Comparison of ENCODE assay signal across 16 cellular contexts in the genomic region with DNA sequence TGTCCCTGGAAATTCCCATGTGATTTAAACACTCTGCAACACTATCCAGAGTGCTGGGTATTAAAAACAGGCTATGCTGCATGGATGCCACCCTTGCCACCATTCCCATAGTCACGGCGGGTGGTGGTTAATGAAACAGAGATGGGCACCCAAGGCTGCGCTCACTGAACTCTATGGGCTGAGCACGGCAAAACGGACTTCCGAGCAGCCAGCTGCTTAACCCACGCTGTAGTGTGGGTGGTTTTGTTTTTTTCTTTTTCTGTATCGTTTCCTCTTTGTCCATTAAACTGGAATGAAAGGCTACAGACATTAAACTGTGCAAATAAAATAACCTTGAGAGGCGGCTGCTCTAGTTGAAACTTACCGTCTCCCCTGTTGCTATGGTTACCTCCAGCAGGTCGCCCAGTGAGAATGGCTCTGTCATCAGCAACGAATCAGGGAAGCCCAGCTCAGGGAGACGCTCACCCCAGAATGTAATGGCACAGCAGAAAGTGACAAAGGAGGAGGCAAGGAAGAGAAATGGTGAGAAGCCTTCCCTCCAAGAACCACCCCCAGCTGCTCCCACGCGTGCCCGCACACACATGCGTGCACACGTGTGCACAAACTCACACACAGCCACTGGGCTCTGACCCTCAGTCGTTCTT.
DNase-seq lines count a peak whose midpoint lies in the region; ATAC-seq and TF ChIP-seq lines count a peak whose summit lies in the region.
"Had no signal": no experiment of that assay in that cellular context is flagged by ENCODE, and none has a peak within 500 bp of the region (broad histone marks: within the 10 kb centered on the region; RNA-seq: fewer than 3 reads in every experiment).

No MANE protein-coding gene starts in this region.

- H3K36me3 Mint-ChIP-seq in activated naive CD4-positive, alpha-beta T cell treated with anti-CD3 and anti-CD28 coated beads, Interleukin-2, amount 10 ng/mL, durations not matched to agents 7 days and 5 days: no peaks in the 10 kb centered on the region
- H3K36me3 Mint-ChIP-seq: CD8-positive, alpha-beta memory T cell; naive B cell had no signal

- H3K4me3 ChIP-seq in lower leg skin (ENCODE audit: low read depth, poor library complexity, severe bottlenecking): no peak overlapping the region
- H3K4me3 ChIP-seq: coronary artery, smooth muscle cell, transverse colon had no signal

- no peak for TF ChIP-seq CTCF in lower leg skin (IDR thresholded peaks at IDR 0.05)

- TF ChIP-seq POLR2A in lower leg skin (IDR thresholded peaks at IDR 0.05): no peak

- intact Hi-C loops in posterior cingulate gyrus (cut with DNase I) (no loop called here), lower leg skin (cut with DNase I; ENCODE audit: low total_unique reads) (no loop called here)

- H3K27me3 Mint-ChIP-seq in activated naive CD4-positive, alpha-beta T cell treated with anti-CD3 and anti-CD28 coated beads, Interleukin-2, amount 10 ng/mL, durations not matched to agents 7 days and 5 days: peaks cover 9% of the 10 kb centered on the region

- peak; percentile 85 for DNase-seq in NCI-H1092 (lab: John Stamatoyannopoulos, UW)
- peak; percentile 62 for DNase-seq in NCI-H2227 treated with DMSO at 0.1 percent for 48 hours (lab: John Stamatoyannopoulos, UW)
- peak; percentile 83 for DNase-seq in cerebellum (ENCODE audit: low spot score)
- DNase-seq in posterior cingulate gyrus: peak in 9 of 10 donors; percentile 15 to 94 (median 69)
- no peak for DNase-seq in activated naive CD4-positive, alpha-beta T cell treated with anti-CD3 and anti-CD28 coated beads, Interleukin-2, amount 10 ng/mL, durations not matched to agents 7 days and 5 days
- no peak for DNase-seq in lower leg skin (ENCODE audit: low spot score in 2 of 2)
- no peak for DNase-seq in AG08396 (ENCODE audit: low spot score)
- DNase-seq: activated CD8-positive, alpha-beta memory T cell treated with anti-CD3 and anti-CD28 coated beads for 24 hours; activated naive CD4-positive, alpha-beta T cell treated with anti-CD3 and anti-CD28 coated beads, Interleukin-2, amount 50 U/mL, for 16 hours; CD8-positive, alpha-beta memory T cell; naive B cell; NCI-H1694; transverse colon had no signal

- CTCF ChIA-PET in activated naive CD4-positive, alpha-beta T cell treated with anti-CD3 and anti-CD28 coated beads, Interleukin-2, amount 10 ng/mL, durations not matched to agents 7 days and 5 days (lab: Charles Lee): no interaction called here

- ATAC-seq in GM18520 (IDR thresholded peaks at IDR 0.05; ENCODE audit: unreplicated experiment): no peak

- H3K4me3 Mint-ChIP-seq in activated naive CD4-positive, alpha-beta T cell treated with anti-CD3 and anti-CD28 coated beads, Interleukin-2, amount 10 ng/mL, durations not matched to agents 7 days and 5 days: no peak overlapping the region
- H3K4me3 Mint-ChIP-seq: CD8-positive, alpha-beta memory T cell had no signal

- H3K9me3 Mint-ChIP-seq in activated naive CD4-positive, alpha-beta T cell treated with anti-CD3 and anti-CD28 coated beads, Interleukin-2, amount 10 ng/mL, durations not matched to agents 7 days and 5 days: no peaks in the 10 kb centered on the region
- H3K9me3 Mint-ChIP-seq: CD8-positive, alpha-beta memory T cell had no signal

- WGBS in lower leg skin, 2 donors: 62 to 71% methylated on average over 19 of the region's 19 CpGs

- H3K27ac Mint-ChIP-seq in activated naive CD4-positive, alpha-beta T cell treated with anti-CD3 and anti-CD28 coated beads, Interleukin-2, amount 10 ng/mL, durations not matched to agents 7 days and 5 days: no peak overlapping the region
- H3K27ac Mint-ChIP-seq: CD8-positive, alpha-beta memory T cell; naive B cell had no signal

- no peaks in the 10 kb centered on the region for H3K4me1 Mint-ChIP-seq in activated naive CD4-positive, alpha-beta T cell treated with anti-CD3 and anti-CD28 coated beads, Interleukin-2, amount 10 ng/mL, durations not matched to agents 7 days and 5 days
- H3K4me1 Mint-ChIP-seq: CD8-positive, alpha-beta memory T cell; naive B cell had no signal

Comparison
In these comparisons a context has a peak if more than half of its experiments do, and no peak if none do; other contexts are left out.
1. DNase-seq: peak in NCI-H1092 (single experiment), NCI-H2227 treated with DMSO at 0.1 percent for 48 hours (single experiment), cerebellum (single experiment) and posterior cingulate gyrus (9 of 10); none in activated naive CD4-positive, alpha-beta T cell treated with anti-CD3 and anti-CD28 coated beads, Interleukin-2, amount 10 ng/mL, durations not matched to agents 7 days and 5 days (single experiment), lower leg skin (0 of 2) and AG08396 (single experiment).